Comparison of ENCODE assay signal across 18 cellular contexts in the genomic region with DNA sequence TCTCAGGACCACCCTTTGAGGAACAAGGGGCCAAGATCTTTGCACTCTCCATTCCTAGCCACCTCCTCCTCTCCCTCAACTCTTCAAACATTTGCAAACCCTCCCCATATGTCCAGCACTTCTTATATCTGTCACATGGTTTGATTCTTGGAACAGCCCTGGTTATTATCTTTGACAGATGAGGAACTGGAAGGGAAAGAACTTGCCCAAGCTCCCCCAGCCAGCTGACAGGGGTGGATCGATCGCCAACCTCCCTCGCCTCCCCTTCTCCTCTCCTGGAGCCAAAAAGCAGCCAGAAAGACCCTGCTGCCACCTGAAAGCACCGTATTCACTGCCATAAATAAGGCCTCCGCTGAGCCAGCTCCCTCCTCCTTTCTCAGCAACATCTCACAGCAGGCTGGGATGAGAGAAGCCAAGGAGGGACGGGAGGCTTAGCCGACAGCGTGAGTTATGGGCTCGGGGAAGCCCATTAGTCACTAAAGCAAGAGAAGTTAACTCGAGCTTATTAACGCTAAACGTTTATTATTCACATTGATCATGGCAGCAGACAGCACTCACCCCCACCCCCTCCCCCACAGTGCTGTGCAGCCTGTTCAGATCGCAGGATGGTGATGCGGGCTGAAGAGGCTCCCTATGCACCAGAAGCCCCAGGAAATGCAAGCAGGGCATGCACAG. TPM values are rescaled to one million over a fixed set of nuclear protein-coding genes. Genes with fewer than 3 reads are reported as not detected.
DNase-seq lines count a peak whose midpoint lies in the region; ATAC-seq and TF ChIP-seq lines count a peak whose summit lies in the region.
"Had no signal": no experiment of that assay in that cellular context is flagged by ENCODE, and none has a peak within 500 bp of the region (broad histone marks: within the 10 kb centered on the region; RNA-seq: fewer than 3 reads in every experiment).

No MANE protein-coding gene starts in this region.

- no peak overlapping the region for H2BK12ac ChIP-seq in neuronal stem cell (ENCODE audit: low read length)

- peaks cover 0 to 5% of the 10 kb centered on the region in 2 donors for H3K27me3 Mint-ChIP-seq in natural killer cell treated with Interleukin-12 subunit alpha and Interleukin-12 subunit beta and Interleukin-15 and Interleukin-18, amount 100 ng/mL, for 72 hours
- H3K27me3 Mint-ChIP-seq in natural killer cell (ENCODE audit: low read depth in 2 of 2) (peaks cover 5 to 11% of the 10 kb centered on the region in 2 donors), chondrocyte (ENCODE audit: low read depth) (peaks cover 28% of the 10 kb centered on the region)

- DNase-seq in natural killer cell treated with Interleukin-12 subunit alpha and Interleukin-12 subunit beta and Interleukin-15 and Interleukin-18, amount 100 ng/mL, for 72 hours (ENCODE audit: low spot score): peak; percentile 12
- DNase-seq in natural killer cell: no peak
- DNase-seq in chondrocyte (ENCODE audit: low spot score): peak; percentile 33
- DNase-seq in neuronal stem cell (ENCODE audit: low spot score): no peak
- no peak for DNase-seq in stimulated activated CD4-positive, alpha-beta T cell treated with anti-CD3 and anti-CD28 coated beads, Interleukin-1b, Interleukin-23, amount 100 ng/mL, for 48 hours
- no peak for DNase-seq in NCI-H1048 (lab: John Stamatoyannopoulos, UW)
- DNase-seq: 8988T, EL, NCI-H1092 treated with DMSO at 0.1 percent for 48 hours, NCI-H1694 treated with DMSO at 0.1 percent for 48 hours, NCI-H774 had no signal

- H3K4me1 Mint-ChIP-seq in natural killer cell treated with Interleukin-12 subunit alpha and Interleukin-12 subunit beta and Interleukin-15 and Interleukin-18, amount 100 ng/mL, for 72 hours (ENCODE audit: low read depth in 2 of 2): no peaks in the 10 kb centered on the region
- H3K4me1 Mint-ChIP-seq in natural killer cell (no peaks in the 10 kb centered on the region), chondrocyte (ENCODE audit: low read depth) (peaks cover 4% of the 10 kb centered on the region)

- peak overlapping the region; percentile 22 for H3K18ac ChIP-seq in neuronal stem cell (ENCODE audit: low read length)

- H3K9me3 Mint-ChIP-seq in natural killer cell treated with Interleukin-12 subunit alpha and Interleukin-12 subunit beta and Interleukin-15 and Interleukin-18, amount 100 ng/mL, for 72 hours: no peaks in the 10 kb centered on the region
- H3K9me3 Mint-ChIP-seq in natural killer cell (no peaks in the 10 kb centered on the region), chondrocyte (ENCODE audit: low read depth) (peaks cover 3% of the 10 kb centered on the region)

- H3K27ac Mint-ChIP-seq in natural killer cell treated with Interleukin-12 subunit alpha and Interleukin-12 subunit beta and Interleukin-15 and Interleukin-18, amount 100 ng/mL, for 72 hours: no peak overlapping the region
- H3K27ac Mint-ChIP-seq in natural killer cell (no peak overlapping the region), chondrocyte (ENCODE audit: unreplicated experiment) (no peak overlapping the region)

- H3K23ac ChIP-seq in neuronal stem cell (ENCODE audit: low read depth, low read length, poor library complexity): no peak overlapping the region

- H2BK5ac ChIP-seq in neuronal stem cell (ENCODE audit: low read length): no peak overlapping the region

- no peak for ATAC-seq in natural killer cell treated with Interleukin-12 subunit alpha and Interleukin-12 subunit beta and Interleukin-15 and Interleukin-18, amount 100 ng/mL, for 72 hours
- ATAC-seq in natural killer cell (no peak), GM18519 (IDR thresholded peaks at IDR 0.05; ENCODE audit: low FRiP score, unreplicated experiment) (no peak), SK-N-SH treated with all-trans-retinoic acid at 6 μM for 48 hours (no peak)
- ATAC-seq: Right ventricle myocardium inferior had no signal

- no peak overlapping the region for H2BK120ac ChIP-seq in neuronal stem cell (ENCODE audit: low read depth, low read length)

- no peak overlapping the region for H3K14ac ChIP-seq in neuronal stem cell (ENCODE audit: low read length)

- no peak overlapping the region for H2AK5ac ChIP-seq in neuronal stem cell (ENCODE audit: low read depth, low read length)

- intact Hi-C loops in natural killer cell (cut with micrococcal nuclease): no loop called here

- WGBS in neuronal stem cell (ENCODE audit: extremely low coverage in 2 of 2, insufficient read length in 2 of 2, insufficient replicate concordance in 1 of 2), 2 donors: no CpG with 5 or more reads among the region's 14 CpGs

- H3K36me3 ChIP-seq in neuronal stem cell (replicated peaks in 1 of 2; ENCODE audit: control insufficient read depth in 2 of 2, insufficient read depth in 2 of 2, low read length in 2 of 2): no peaks in the 10 kb centered on the region
- H3K36me3 ChIP-seq: BLaER1, HAP-1 had no signal

- H2BK15ac ChIP-seq in neuronal stem cell (ENCODE audit: low read length): no peak overlapping the region

- H3K4me2 ChIP-seq in neuronal stem cell (ENCODE audit: insufficient read depth, low read length, poor library complexity, severe bottlenecking): no peak overlapping the region
- H3K4me2 ChIP-seq: BLaER1 had no signal

- H3K79me1 ChIP-seq in neuronal stem cell (ENCODE audit: low read depth, low read length): no peaks in the 10 kb centered on the region

- no peak overlapping the region for H3K27ac ChIP-seq in neuronal stem cell (replicated peaks; ENCODE audit: low read length)
- H3K27ac ChIP-seq: BLaER1, SK-N-MC had no signal

- no peak overlapping the region for H3K4me3 Mint-ChIP-seq in natural killer cell treated with Interleukin-12 subunit alpha and Interleukin-12 subunit beta and Interleukin-15 and Interleukin-18, amount 100 ng/mL, for 72 hours
- H3K4me3 Mint-ChIP-seq in natural killer cell: no peak overlapping the region
- H3K4me3 Mint-ChIP-seq in chondrocyte (ENCODE audit: unreplicated experiment): no peak overlapping the region

- no peak overlapping the region for H3K4ac ChIP-seq in neuronal stem cell (ENCODE audit: low read length)

- H3K4me1 ChIP-seq in neuronal stem cell (ENCODE audit: control insufficient read depth in 2 of 2, insufficient read depth in 1 of 2, low read depth in 1 of 2, low read length in 2 of 2): peaks cover 0 to under 1% of the 10 kb centered on the region in 2 donors
- H3K4me1 ChIP-seq: HAP-1 had no signal

- peaks cover 0 to 32% (median 0%) of the 10 kb centered on the region in 3 experiments for H3K27me3 ChIP-seq in neuronal stem cell (ENCODE audit: control insufficient read depth in 3 of 3, insufficient read depth in 3 of 3, low read depth in 1 of 3, low read length in 3 of 3)
- H3K27me3 ChIP-seq: BLaER1 had no signal

- H3K9me3 ChIP-seq in neuronal stem cell (replicated peaks in 1 of 2; ENCODE audit: control insufficient read depth in 2 of 2, insufficient read depth in 1 of 2, low read depth in 1 of 2, low read length in 2 of 2): peaks cover 0 to 2% of the 10 kb centered on the region in 2 donors
- H3K9me3 ChIP-seq: BLaER1, HAP-1 had no signal

- H4K91ac ChIP-seq in neuronal stem cell (ENCODE audit: low read depth, low read length, poor library complexity): no peak overlapping the region

- H2AFZ ChIP-seq in neuronal stem cell (ENCODE audit: low read length): peak overlapping the region; percentile 0

- no peak for TF ChIP-seq CTCF in natural killer cell (IDR thresholded peaks at IDR 0.05)
- TF ChIP-seq CTCF in chondrocyte (IDR thresholded peaks at IDR 0.05): no peak

- H3K36me3 Mint-ChIP-seq in natural killer cell treated with Interleukin-12 subunit alpha and Interleukin-12 subunit beta and Interleukin-15 and Interleukin-18, amount 100 ng/mL, for 72 hours: no peaks in the 10 kb centered on the region
- no peaks in the 10 kb centered on the region for H3K36me3 Mint-ChIP-seq in natural killer cell
- no peaks in the 10 kb centered on the region for H3K36me3 Mint-ChIP-seq in chondrocyte (ENCODE audit: low read depth)

- no peak overlapping the region for H4K8ac ChIP-seq in neuronal stem cell (ENCODE audit: low read depth, low read length)

- H3K9ac ChIP-seq in neuronal stem cell (ENCODE audit: low read depth, low read length, poor library complexity): no peak overlapping the region
- H3K9ac ChIP-seq: BLaER1 had no signal

- H3K4me3 ChIP-seq in neuronal stem cell (ENCODE audit: low read length in 2 of 2): peak overlapping the region in 1 of 2 donors; percentile 46
- H3K4me3 ChIP-seq: BLaER1, HAP-1, SK-N-MC had no signal

TF ChIP-seq in SK-N-SH treated with all-trans-retinoic acid at 6 μM for 48 hours, 23 proteins besides CTCF, POLR2A, EP300 and RAD21 (continues in another document):
- no peak for TF ChIP-seq TOX (CRISPR knock-in tag; IDR thresholded peaks at IDR 0.05; ENCODE audit: borderline replicate concordance)
- no peak for TF ChIP-seq RARB (CRISPR knock-in tag; IDR thresholded peaks at IDR 0.05)
- TF ChIP-seq PATZ1 (CRISPR knock-in tag; IDR thresholded peaks at IDR 0.05; ENCODE audit: borderline replicate concordance): no peak
- no peak for TF ChIP-seq ZC3H10 (CRISPR knock-in tag; IDR thresholded peaks at IDR 0.05)
- no peak for TF ChIP-seq PPARA (CRISPR knock-in tag; IDR thresholded peaks at IDR 0.05; ENCODE audit: borderline replicate concordance)
- no peak for TF ChIP-seq ISL1 (CRISPR knock-in tag; IDR thresholded peaks at IDR 0.05)
- no peak for TF ChIP-seq BACH2 (CRISPR knock-in tag; IDR thresholded peaks at IDR 0.05; ENCODE audit: borderline replicate concordance)
- no peak for TF ChIP-seq ARNTL (CRISPR knock-in tag; IDR thresholded peaks at IDR 0.05; ENCODE audit: borderline replicate concordance, low read depth)
- TF ChIP-seq ZFP30 (CRISPR knock-in tag; IDR thresholded peaks at IDR 0.05): no peak
- no peak for TF ChIP-seq ZNF70 (CRISPR knock-in tag; IDR thresholded peaks at IDR 0.05)

RNA-seq across cellular contexts. Expression of gene FGD5, which starts 22.2 kb away (rescaled TPM):
- not detected for total RNA-seq in natural killer cell treated with Interleukin-12 subunit alpha and Interleukin-12 subunit beta and Interleukin-15 and Interleukin-18, amount 100 ng/mL, for 72 hours
- not detected for total RNA-seq in natural killer cell
- total RNA-seq in chondrocyte: 0.22 to 0.46 TPM (median 0.28 TPM) in 3 replicates
- 0.39 TPM for polyA plus RNA-seq in neuronal stem cell (2013, experiment 1 of 2)
- polyA plus RNA-seq in neuronal stem cell (2013, experiment 2 of 2): 0.43 TPM
- total RNA-seq: HT1080 had no signal

Comparison
In these comparisons a context has a peak if more than half of its experiments do, and no peak if none do; other contexts are left out.
1. DNase-seq: peak in natural killer cell treated with Interleukin-12 subunit alpha and Interleukin-12 subunit beta and Interleukin-15 and Interleukin-18, amount 100 ng/mL, for 72 hours (single experiment) and chondrocyte (single experiment); none in natural killer cell (single experiment), neuronal stem cell (single experiment), stimulated activated CD4-positive, alpha-beta T cell treated with anti-CD3 and anti-CD28 coated beads, Interleukin-1b, Interleukin-23, amount 100 ng/mL, for 48 hours (single experiment) and NCI-H1048 (single experiment).